ENCODE assay signal across 8 cellular contexts in genomic region chr2:177212895-177213856, GRCh38. TPM values are rescaled to one million over a fixed set of nuclear protein-coding genes. Genes with fewer than 3 reads are reported as not detected.
DNase-seq lines count a peak whose midpoint lies in the region; ATAC-seq and TF ChIP-seq lines count a peak whose summit lies in the region.

No MANE protein-coding gene starts in this region.

- H3K18ac ChIP-seq in trophoblast cell (ENCODE audit: low read length), result peak overlapping the region; percentile 99

- peak; percentile 58 for ATAC-seq in HG02642 (IDR thresholded peaks at IDR 0.05; ENCODE audit: poor library complexity, unreplicated experiment)
- ATAC-seq in activated naive CD8-positive, alpha-beta T cell treated with anti-CD3 and anti-CD28 coated beads, Interleukin-2, amount 10 ng/mL, durations not matched to agents 7 days and 5 days (ENCODE audit: low read depth), result peak; percentile 59

- TF ChIP-seq CTCF in GM12865 (IDR thresholded peaks at IDR 0.05; ENCODE audit: insufficient read depth, low read depth, low read length, missing control alignments) (no peak), cardiac muscle cell (IDR thresholded peaks at IDR 0.05; ENCODE audit: low read depth, low read length) (no peak), tibial nerve (IDR thresholded peaks at IDR 0.05) (peak in 2 of 5 experiments; percentile 15 to 26)

- H3K27ac ChIP-seq in cardiac muscle cell, result peak overlapping the region; percentile 99
- peak overlapping the region; percentile 100 for H3K27ac ChIP-seq in trophoblast cell (ENCODE audit: low read depth, low read length)
- H3K27ac ChIP-seq in tibial nerve, result peak overlapping the region; percentile 99 to 100 (median 100)

- no peak for TF ChIP-seq POLR2A in tibial nerve (IDR thresholded peaks at IDR 0.05)

- POLR2A ChIA-PET in activated naive CD8-positive, alpha-beta T cell treated with anti-CD3 and anti-CD28 coated beads, Interleukin-2, amount 10 ng/mL, durations not matched to agents 7 days and 5 days (lab: Charles Lee), result interaction anchor here (0.8 to 4.7 kb wide), 9 partner anchors 8 to 56 kb away, joined by 3 to 66 read pairs (median 6); partner anchors contain the start of gene NFE2L2

- H2BK12ac ChIP-seq in trophoblast cell (ENCODE audit: low read length), result no peak overlapping the region

- peaks cover 9% of the 10 kb centered on the region for H3K79me2 ChIP-seq in trophoblast cell (ENCODE audit: control insufficient read depth, insufficient read depth, low read length, poor library complexity)

- peak overlapping the region; percentile 99 for H4K12ac ChIP-seq in trophoblast cell (ENCODE audit: low read depth, low read length)

- peak overlapping the region; percentile 99 for H2BK5ac ChIP-seq in trophoblast cell (ENCODE audit: low read depth, low read length, poor library complexity)

- H3K9ac ChIP-seq in trophoblast cell (ENCODE audit: low read length), result peak overlapping the region; percentile 95

- H3K23ac ChIP-seq in trophoblast cell (ENCODE audit: low read length), result no peak overlapping the region

- peak overlapping the region; percentile 99 for H4K91ac ChIP-seq in trophoblast cell (ENCODE audit: low read depth, low read length)

- H3K27me3 ChIP-seq in cardiac muscle cell (no peaks in the 10 kb centered on the region), trophoblast cell (ENCODE audit: insufficient read depth, low read length) (no peaks in the 10 kb centered on the region), tibial nerve (no peaks in the 10 kb centered on the region)

- H4K8ac ChIP-seq in trophoblast cell (ENCODE audit: low read depth, low read length), result peak overlapping the region; percentile 100

- TF ChIP-seq EP300 in tibial nerve (IDR thresholded peaks at IDR 0.05), result peak in 1 of 2 donors; percentile 71

- peak overlapping the region; percentile 100 for H3K4me3 Mint-ChIP-seq in activated naive CD8-positive, alpha-beta T cell treated with anti-CD3 and anti-CD28 coated beads, Interleukin-2, amount 10 ng/mL, durations not matched to agents 7 days and 5 days

- no peaks in the 10 kb centered on the region for H3K27me3 Mint-ChIP-seq in activated naive CD8-positive, alpha-beta T cell treated with anti-CD3 and anti-CD28 coated beads, Interleukin-2, amount 10 ng/mL, durations not matched to agents 7 days and 5 days

- peak overlapping the region; percentile 97 for H2AFZ ChIP-seq in trophoblast cell (ENCODE audit: insufficient read depth, low read length, poor library complexity)

- peak overlapping the region; percentile 99 for H3K4ac ChIP-seq in trophoblast cell (ENCODE audit: low read depth, low read length)

- no peaks in the 10 kb centered on the region for H3K9me3 Mint-ChIP-seq in activated naive CD8-positive, alpha-beta T cell treated with anti-CD3 and anti-CD28 coated beads, Interleukin-2, amount 10 ng/mL, durations not matched to agents 7 days and 5 days

- H3K4me1 ChIP-seq in cardiac muscle cell (ENCODE audit: low read depth) (peaks cover 21% of the 10 kb centered on the region), trophoblast cell (ENCODE audit: control insufficient read depth in 1 of 2, insufficient read depth in 2 of 2, low read length in 2 of 2) (no peaks in the 10 kb centered on the region), tibial nerve (peaks cover 0 to 58% (median 28%) of the 10 kb centered on the region in 4 donors)

- peak overlapping the region; percentile 100 for H2AK5ac ChIP-seq in trophoblast cell (ENCODE audit: low read length)

- peak overlapping the region; percentile 98 for H2BK120ac ChIP-seq in trophoblast cell (ENCODE audit: insufficient read depth, low read length, poor library complexity)

- H3K9me3 ChIP-seq in cardiac muscle cell (ENCODE audit: low read depth) (no peaks in the 10 kb centered on the region), trophoblast cell (ENCODE audit: insufficient read depth, low read depth, low read length) (no peaks in the 10 kb centered on the region), tibial nerve (no peaks in the 10 kb centered on the region)

- peak overlapping the region; percentile 84 for H3K4me2 ChIP-seq in trophoblast cell (ENCODE audit: low read length)

- WGBS in trophoblast cell (ENCODE audit: extremely low coverage, insufficient coverage, insufficient read length), result no CpG with 5 or more reads among the region's 74 CpGs
- WGBS in tibial nerve, 2 donors, result 0% methylated on average over 50 to 66 of the region's 74 CpGs

- H3K14ac ChIP-seq in trophoblast cell (ENCODE audit: low read length), result peak overlapping the region; percentile 100

- H3K4me1 Mint-ChIP-seq in activated naive CD8-positive, alpha-beta T cell treated with anti-CD3 and anti-CD28 coated beads, Interleukin-2, amount 10 ng/mL, durations not matched to agents 7 days and 5 days, result peaks cover 38% of the 10 kb centered on the region

- H3K4me3 ChIP-seq in GM12865 (ENCODE audit: low read depth, low read length) (peak overlapping the region; percentile 90), cardiac muscle cell (peak overlapping the region; percentile 73), trophoblast cell (ENCODE audit: low read depth, low read length) (peak overlapping the region; percentile 89), tibial nerve (peak overlapping the region; percentile 86 to 99 (median 93))

- peaks cover 11% of the 10 kb centered on the region for H3K79me1 ChIP-seq in trophoblast cell (ENCODE audit: low read length)

- H3K36me3 Mint-ChIP-seq in activated naive CD8-positive, alpha-beta T cell treated with anti-CD3 and anti-CD28 coated beads, Interleukin-2, amount 10 ng/mL, durations not matched to agents 7 days and 5 days, result peaks cover 42% of the 10 kb centered on the region

- H3K27ac Mint-ChIP-seq in activated naive CD8-positive, alpha-beta T cell treated with anti-CD3 and anti-CD28 coated beads, Interleukin-2, amount 10 ng/mL, durations not matched to agents 7 days and 5 days, result peak overlapping the region; percentile 100

- DNase-seq in GM12865 (ENCODE audit: low read depth) (peak; percentile 95), NCI-H1092 treated with DMSO at 0.1 percent for 48 hours (lab: John Stamatoyannopoulos, UW) (peak; percentile 70), SKM-1 treated with dmso at 0.1 percent for 144 hours (lab: John Stamatoyannopoulos, UW; ENCODE audit: unreplicated experiment) (peak; percentile 82), cardiac muscle cell (ENCODE audit: low read depth in 1 of 2, low spot score in 1 of 2) (peak; percentile 95 to 97), trophoblast cell (peak; percentile 95 to 98), tibial nerve (ENCODE audit: low spot score in 2 of 2) (peak; percentile 91 to 95)
- peak; percentile 90 for DNase-seq in activated naive CD8-positive, alpha-beta T cell treated with anti-CD3 and anti-CD28 coated beads, Interleukin-2, amount 10 ng/mL, durations not matched to agents 7 days and 5 days

- H3K36me3 ChIP-seq in cardiac muscle cell (peaks cover 22% of the 10 kb centered on the region), trophoblast cell (ENCODE audit: control insufficient read depth in 1 of 2, insufficient read depth in 2 of 2, low read length in 2 of 2) (peaks cover 9 to 16% of the 10 kb centered on the region in 2 experiments), tibial nerve (peaks cover 0 to 37% (median 12%) of the 10 kb centered on the region in 3 donors)

RNA-seq across cellular contexts. Expression of gene HNRNPA3, which starts 0.6 kb away (rescaled TPM):
- 100 to 1,000 TPM; 250 to 256 TPM for total RNA-seq in activated naive CD8-positive, alpha-beta T cell treated with anti-CD3 and anti-CD28 coated beads, Interleukin-2, amount 10 ng/mL, durations not matched to agents 7 days and 5 days
- 63.2 and 78.6 TPM in 2 replicates for total RNA-seq in cardiac muscle cell
- polyA plus RNA-seq in cardiac muscle cell, result 67.3 and 81.7 TPM in 2 replicates
- 339 and 340 TPM in 2 replicates for polyA plus RNA-seq in trophoblast cell (2013)
- total RNA-seq in tibial nerve, result 100 to 1,000 TPM in 1 of 4 donors, 10 to 100 TPM in 3; 77.3 to 102 (median 94.4) TPM

RNA-seq across cellular contexts. Expression of gene NFE2L2, which starts 51.4 kb away (rescaled TPM):
- 10 to 100 TPM; 71.0 to 78.8 TPM for total RNA-seq in activated naive CD8-positive, alpha-beta T cell treated with anti-CD3 and anti-CD28 coated beads, Interleukin-2, amount 10 ng/mL, durations not matched to agents 7 days and 5 days
- 56.6 and 70.0 TPM in 2 replicates for total RNA-seq in cardiac muscle cell
- 84.5 and 90.5 TPM in 2 replicates for polyA plus RNA-seq in cardiac muscle cell
- 78.1 and 80.1 TPM in 2 replicates for polyA plus RNA-seq in trophoblast cell (2013)
- 100 to 1,000 TPM; 112 to 164 (median 145) TPM for total RNA-seq in tibial nerve

Comparison
In these comparisons a context has a peak if more than half of its experiments do, and no peak if none do; other contexts are left out.
1. Peak in every context shown above with its lines: DNase-seq, ATAC-seq, H3K4me3 ChIP-seq and H3K27ac ChIP-seq.